1 cellular context compared by ENCODE assay signal in the genomic region with DNA sequence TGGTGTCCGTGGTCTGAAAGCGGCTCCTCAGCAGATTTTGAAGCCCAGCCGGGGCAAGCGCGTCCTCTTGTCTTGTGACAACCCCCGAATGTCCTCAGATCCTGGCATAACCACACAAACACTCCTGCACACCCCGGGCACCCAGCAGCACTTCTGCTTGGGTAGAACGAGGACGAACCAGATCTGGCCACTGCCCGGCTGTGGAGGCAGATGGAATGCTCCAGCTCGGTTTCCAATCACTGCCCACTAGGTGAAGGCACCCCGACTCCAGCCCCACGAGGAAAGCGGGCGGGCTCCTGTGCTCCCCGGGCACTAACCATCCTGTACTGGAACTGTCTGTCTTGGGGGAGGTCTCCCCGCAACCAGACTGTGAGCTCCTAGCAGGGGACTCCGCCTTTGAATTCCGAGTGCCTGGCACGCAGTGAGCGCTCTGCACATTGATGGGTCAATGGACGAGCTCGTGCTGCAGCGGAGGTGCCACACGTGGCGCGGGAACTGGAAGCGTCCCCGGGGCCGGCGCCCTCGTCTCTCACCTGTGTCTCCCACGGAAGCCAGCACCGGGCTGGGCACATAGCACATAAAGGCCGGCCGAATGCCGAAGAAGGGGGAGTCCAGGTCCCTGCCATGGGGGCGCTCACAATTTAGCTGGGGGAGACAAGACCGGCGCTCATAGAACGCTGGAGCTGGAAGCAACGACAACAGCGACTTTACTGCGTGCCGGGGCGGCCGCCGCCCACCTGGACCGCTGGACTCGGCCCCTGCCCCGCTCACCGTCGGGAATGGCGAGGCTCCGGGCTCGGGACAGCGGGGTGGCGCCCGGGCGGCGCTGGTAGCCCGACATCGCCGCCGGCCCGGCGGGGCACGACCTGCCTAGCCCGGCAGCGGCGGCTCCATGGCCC.
TF ChIP-seq lines count a peak whose summit lies in the region.

No MANE protein-coding gene starts in this region.

TF ChIP-seq in neural cell, 6 proteins besides CTCF, POLR2A, EP300 and RAD21 (continued from another document):
- TF ChIP-seq, protein P1, sequence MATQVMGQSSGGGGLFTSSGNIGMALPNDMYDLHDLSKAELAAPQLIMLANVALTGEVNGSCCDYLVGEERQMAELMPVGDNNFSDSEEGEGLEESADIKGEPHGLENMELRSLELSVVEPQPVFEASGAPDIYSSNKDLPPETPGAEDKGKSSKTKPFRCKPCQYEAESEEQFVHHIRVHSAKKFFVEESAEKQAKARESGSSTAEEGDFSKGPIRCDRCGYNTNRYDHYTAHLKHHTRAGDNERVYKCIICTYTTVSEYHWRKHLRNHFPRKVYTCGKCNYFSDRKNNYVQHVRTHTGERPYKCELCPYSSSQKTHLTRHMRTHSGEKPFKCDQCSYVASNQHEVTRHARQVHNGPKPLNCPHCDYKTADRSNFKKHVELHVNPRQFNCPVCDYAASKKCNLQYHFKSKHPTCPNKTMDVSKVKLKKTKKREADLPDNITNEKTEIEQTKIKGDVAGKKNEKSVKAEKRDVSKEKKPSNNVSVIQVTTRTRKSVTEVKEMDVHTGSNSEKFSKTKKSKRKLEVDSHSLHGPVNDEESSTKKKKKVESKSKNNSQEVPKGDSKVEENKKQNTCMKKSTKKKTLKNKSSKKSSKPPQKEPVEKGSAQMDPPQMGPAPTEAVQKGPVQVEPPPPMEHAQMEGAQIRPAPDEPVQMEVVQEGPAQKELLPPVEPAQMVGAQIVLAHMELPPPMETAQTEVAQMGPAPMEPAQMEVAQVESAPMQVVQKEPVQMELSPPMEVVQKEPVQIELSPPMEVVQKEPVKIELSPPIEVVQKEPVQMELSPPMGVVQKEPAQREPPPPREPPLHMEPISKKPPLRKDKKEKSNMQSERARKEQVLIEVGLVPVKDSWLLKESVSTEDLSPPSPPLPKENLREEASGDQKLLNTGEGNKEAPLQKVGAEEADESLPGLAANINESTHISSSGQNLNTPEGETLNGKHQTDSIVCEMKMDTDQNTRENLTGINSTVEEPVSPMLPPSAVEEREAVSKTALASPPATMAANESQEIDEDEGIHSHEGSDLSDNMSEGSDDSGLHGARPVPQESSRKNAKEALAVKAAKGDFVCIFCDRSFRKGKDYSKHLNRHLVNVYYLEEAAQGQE (IDR thresholded peaks at IDR 0.05; ENCODE audit: borderline replicate concordance): no peak
